Comparison of ENCODE assay signal across 10 cellular contexts in genomic region chr9:33227013-33227398, GRCh38. TPM values are rescaled to one million over a fixed set of nuclear protein-coding genes. Genes with fewer than 3 reads are reported as not detected.
A peak's percentile ranks its signal among the peaks of the same experiment; 100 is the strongest.
DNase-seq lines count a peak whose midpoint lies in the region; ATAC-seq and TF ChIP-seq lines count a peak whose summit lies in the region.
"Had no signal": no experiment of that assay in that cellular context is flagged by ENCODE, and none has a peak within 500 bp of the region (broad histone marks: within the 10 kb centered on the region; RNA-seq: fewer than 3 reads in every experiment).

No MANE protein-coding gene starts in this region.

- no peaks in the 10 kb centered on the region for H3K9me3 ChIP-seq in stomach

- TF ChIP-seq CTCF in stomach (IDR thresholded peaks at IDR 0.05) (no peak), coronary artery (IDR thresholded peaks at IDR 0.05) (no peak)

- no peaks in the 10 kb centered on the region for H3K9me3 Mint-ChIP-seq in activated naive CD8-positive, alpha-beta T cell treated with anti-CD3 and anti-CD28 coated beads for 36 hours

- peaks cover 5 to 22% (median 12%) of the 10 kb centered on the region in 4 donors for H3K4me1 ChIP-seq in stomach

- WGBS in stomach, 5 donors, result 73 to 88% (median 85%) methylated on average over 10 of the region's 10 CpGs

- H3K4me3 Mint-ChIP-seq in activated naive CD8-positive, alpha-beta T cell treated with anti-CD3 and anti-CD28 coated beads for 36 hours, result no peak overlapping the region

- no peak for DNase-seq in activated naive CD8-positive, alpha-beta T cell treated with anti-CD3 and anti-CD28 coated beads for 36 hours
- DNase-seq in stomach, result peak; percentile 38
- no peak for DNase-seq in coronary artery (ENCODE audit: low spot score)
- DNase-seq in NCI-H69 (lab: John Stamatoyannopoulos, UW), result no peak
- DNase-seq in NCI-H345 treated with DMSO at 0.1 percent for 48 hours (lab: John Stamatoyannopoulos, UW; ENCODE audit: unreplicated experiment), result no peak
- DNase-seq: activated CD4-positive, alpha-beta T cell treated with anti-CD3 and anti-CD28 coated beads for 1 hour; NCI-H748 treated with DMSO at 0.1 percent for 48 hours; stimulated activated CD4-positive, alpha-beta T cell treated with anti-CD3 and anti-CD28 coated beads, Interleukin-2, amount 100 ng/mL, for 48 hours had no signal

- no peak overlapping the region for H3K4me3 ChIP-seq in stomach
- H3K4me3 ChIP-seq in coronary artery, result no peak overlapping the region

- no peaks in the 10 kb centered on the region for H3K27me3 Mint-ChIP-seq in activated naive CD8-positive, alpha-beta T cell treated with anti-CD3 and anti-CD28 coated beads for 36 hours

- ATAC-seq in GM19438 (IDR thresholded peaks at IDR 0.05; ENCODE audit: low read depth, unreplicated experiment) (peak; percentile 70), HG03159 (IDR thresholded peaks at IDR 0.05; ENCODE audit: unreplicated experiment) (peak; percentile 63)

- TF ChIP-seq EP300 in stomach (IDR thresholded peaks at IDR 0.05), result no peak

- intact Hi-C loops in stomach (cut with DNase I; ENCODE audit: low total_unique reads), result loop anchor here (5.0 kb wide), 1 partner anchor 145 kb away; no protein-coding TSS in a partner anchor

- TF ChIP-seq POLR2A in stomach (IDR thresholded peaks at IDR 0.05), result no peak

- peaks cover 11% of the 10 kb centered on the region for H3K4me1 Mint-ChIP-seq in activated naive CD8-positive, alpha-beta T cell treated with anti-CD3 and anti-CD28 coated beads for 36 hours

- no peaks in the 10 kb centered on the region for H3K36me3 Mint-ChIP-seq in activated naive CD8-positive, alpha-beta T cell treated with anti-CD3 and anti-CD28 coated beads for 36 hours

- peak overlapping the region in 2 of 5 donors; percentile 44 to 68 for H3K27ac ChIP-seq in stomach
- peak overlapping the region in 1 of 2 donors; percentile 29 for H3K27ac ChIP-seq in coronary artery

- H3K36me3 ChIP-seq in stomach, result no peaks in the 10 kb centered on the region

- no peaks in the 10 kb centered on the region for H3K27me3 ChIP-seq in stomach

- H3K27ac Mint-ChIP-seq in activated naive CD8-positive, alpha-beta T cell treated with anti-CD3 and anti-CD28 coated beads for 36 hours, result peak overlapping the region; percentile 10

RNA-seq across cellular contexts. Expression of gene SPINK4, which starts 13.0 kb away (rescaled TPM):
- total RNA-seq in activated naive CD8-positive, alpha-beta T cell treated with anti-CD3 and anti-CD28 coated beads for 36 hours, result not detected
- 10 to 100 TPM in 1 of 5 donors, not detected in 4; 29.5 TPM for total RNA-seq in stomach
- polyA plus RNA-seq in stomach, result 10 to 100 TPM in 1 of 3 donors, 1 to 10 TPM in 1, not detected in 1; 2.1 to 19.1 TPM

RNA-seq across cellular contexts. Expression of gene BAG1, which starts 37.5 kb away (rescaled TPM):
- total RNA-seq in activated naive CD8-positive, alpha-beta T cell treated with anti-CD3 and anti-CD28 coated beads for 36 hours, result 10 to 100 TPM; 87.2 to 90.9 TPM
- total RNA-seq in stomach, result 100 to 1,000 TPM in 3 of 5 donors, 10 to 100 TPM in 1, 1 to 10 TPM in 1; 2.3 to 461 (median 138) TPM
- 100 to 1,000 TPM; 112 to 229 (median 125) TPM for polyA plus RNA-seq in stomach

RNA-seq across cellular contexts. Expression of gene CHMP5, which starts 37.8 kb away (rescaled TPM):
- 10 to 100 TPM; 73.9 to 75.4 TPM for total RNA-seq in activated naive CD8-positive, alpha-beta T cell treated with anti-CD3 and anti-CD28 coated beads for 36 hours
- total RNA-seq in stomach, result 100 to 1,000 TPM in 1 of 5 donors, 10 to 100 TPM in 3, 1 to 10 TPM in 1; 9.8 to 129 (median 23.5) TPM
- 100 to 1,000 TPM in 1 of 3 donors, 10 to 100 TPM in 2; 50.7 to 164 (median 77.9) TPM for polyA plus RNA-seq in stomach

RNA-seq across cellular contexts. Expression of gene B4GALT1, which starts 59.9 kb away (rescaled TPM):
- total RNA-seq in activated naive CD8-positive, alpha-beta T cell treated with anti-CD3 and anti-CD28 coated beads for 36 hours, result 10 to 100 TPM; 33.5 to 35.0 TPM
- total RNA-seq in stomach, result 100 to 1,000 TPM in 1 of 5 donors, 10 to 100 TPM in 3, 1 to 10 TPM in 1; 6.4 to 125 (median 25.0) TPM
- polyA plus RNA-seq in stomach, result 10 to 100 TPM; 23.4 to 31.4 (median 24.8) TPM
